2 cellular contexts compared by ENCODE assay signal in genomic region chr1:156746716-156747631, GRCh38.
A peak's percentile ranks its signal among the peaks of the same experiment; 100 is the strongest.
TF ChIP-seq lines count a peak whose summit lies in the region.

No MANE protein-coding gene starts in this region.

TF ChIP-seq in SK-N-SH treated with all-trans-retinoic acid at 6 μM for 48 hours, 23 proteins besides CTCF, POLR2A, EP300 and RAD21:
- peak; percentile 50; the same call in 1 of the 2 replicates for TF ChIP-seq PATZ1 (CRISPR knock-in tag; IDR thresholded peaks at IDR 0.05; ENCODE audit: borderline replicate concordance)
- no peak for TF ChIP-seq GLIS3 (CRISPR knock-in tag; IDR thresholded peaks at IDR 0.05)

TF ChIP-seq in K562, 482 proteins besides CTCF, POLR2A, EP300 and RAD21 (continues in another document):
- TF ChIP-seq ARID1B (IDR thresholded peaks at IDR 0.05) (0 out of 2 replicates have a peak, but pooled peaks have one; percentile 7), CAMTA2 (CRISPR knock-in tag; conservative IDR thresholded peaks at IDR 0.05) (no peak), XRCC5 (IDR thresholded peaks at IDR 0.05; ENCODE audit: low read depth, low read length) (no peak), ELF4 (CRISPR knock-in tag; IDR thresholded peaks at IDR 0.05) (no peak), STAG1 (CRISPR knock-in tag; IDR thresholded peaks at IDR 0.05; ENCODE audit: borderline replicate concordance) (no peak), MLX (CRISPR knock-in tag; conservative IDR thresholded peaks at IDR 0.05) (no peak), PRDM10 (IDR thresholded peaks at IDR 0.05; ENCODE audit: partially characterized antibody) (no peak), ZBTB1 (CRISPR knock-in tag; IDR thresholded peaks at IDR 0.05; ENCODE audit: borderline replicate concordance, low read depth) (no peak), ZNF175 (CRISPR knock-in tag; IDR thresholded peaks at IDR 0.05; ENCODE audit: low read depth) (no peak), POU5F1 (IDR thresholded peaks at IDR 0.05; ENCODE audit: borderline replicate concordance, low read depth, low read length, partially characterized antibody) (no peak), EZH2 (IDR thresholded peaks at IDR 0.05; ENCODE audit: borderline replicate concordance, low read depth, low read length) (no peak), NELFE (IDR thresholded peaks at IDR 0.05; ENCODE audit: insufficient read depth, insufficient read length) (no peak), ZBTB11 (CRISPR knock-in tag; IDR thresholded peaks at IDR 0.05) (peak in 1 of 3 experiments; percentile 46; a peak in 2 of 6 replicates), SNRNP70 (optimal IDR thresholded peaks at IDR 0.05; ENCODE audit: low read depth, low read length) (no peak), MBD2 (IDR thresholded peaks at IDR 0.05; ENCODE audit: borderline replicate concordance, low read depth) (peak; percentile 50; the same call in 1 of the 2 replicates), ETV1 (tag; conservative IDR thresholded peaks at IDR 0.05; ENCODE audit: low read depth) (no peak), ZFX (CRISPR knock-in tag; IDR thresholded peaks at IDR 0.05) (peak; percentile 44; the same call in 1 of the 2 replicates), NR2C2 (CRISPR knock-in tag; IDR thresholded peaks at IDR 0.05) (no peak), NR2C2 (tag; IDR thresholded peaks at IDR 0.05) (peak; percentile 81; the same call in 1 of the 2 replicates), HMG20A (CRISPR knock-in tag; conservative IDR thresholded peaks at IDR 0.05) (no peak), POLR2AphosphoS5 (IDR thresholded peaks at IDR 0.05; ENCODE audit: control insufficient read depth, insufficient read depth, low read depth, low read length) (peak; percentile 51; the same call in 1 of the 2 replicates), YY1 (IDR thresholded peaks at IDR 0.05; ENCODE audit: borderline replicate concordance in 1 of 3, control insufficient read depth in 1 of 3, extremely low read depth in 1 of 3, insufficient read depth in 3 of 3, insufficient read length in 1 of 3, insufficient replicate concordance in 2 of 3, low read depth in 1 of 3, low read length in 2 of 3) (peak; percentile 46 to 92 (median 83)), ZNF77 (CRISPR knock-in tag; IDR thresholded peaks at IDR 0.05) (no peak), ZNF655 (CRISPR knock-in tag; IDR thresholded peaks at IDR 0.05) (no peak), MEF2A (IDR thresholded peaks at IDR 0.05; ENCODE audit: control insufficient read depth, low read depth, low read length) (no peak), FOXA3 (CRISPR knock-in tag; conservative IDR thresholded peaks at IDR 0.05 in 1 of 2, IDR thresholded peaks at IDR 0.05 in 1 of 2) (no peak), IRF9 (tag; IDR thresholded peaks at IDR 0.05) (no peak), ERF (CRISPR knock-in tag; IDR thresholded peaks at IDR 0.05) (peak; percentile 43; the same call in 1 of the 2 replicates), ZNF316 (IDR thresholded peaks at IDR 0.05) (no peak), MTA2 (IDR thresholded peaks at IDR 0.05; ENCODE audit: low read depth) (no peak), HNRNPLL (IDR thresholded peaks at IDR 0.05; ENCODE audit: low read depth, low read length, poor library complexity, severe bottlenecking) (no peak), AFF1 (IDR thresholded peaks at IDR 0.05; ENCODE audit: low read depth in 1 of 2, partially characterized antibody in 2 of 2) (peak; percentile 38 to 77), CBFB (CRISPR knock-in tag; IDR thresholded peaks at IDR 0.05) (no peak), CUX1 (CRISPR knock-in tag; IDR thresholded peaks at IDR 0.05) (no peak), RBM22 (IDR thresholded peaks at IDR 0.05; ENCODE audit: low read depth, low read length, poor library complexity, severe bottlenecking) (peak; percentile 62), HMGN3 (IDR thresholded peaks at IDR 0.05; ENCODE audit: borderline replicate concordance, extremely low read depth, insufficient read length, low read depth, low read length) (peak; percentile 20), TAL1 (IDR thresholded peaks at IDR 0.05) (no peak), NFRKB (IDR thresholded peaks at IDR 0.05; ENCODE audit: low read depth) (peak; percentile 69; the same call in 1 of the 2 replicates), ZNF263 (CRISPR knock-in tag; IDR thresholded peaks at IDR 0.05; ENCODE audit: borderline replicate concordance) (0 out of 2 replicates have a peak, but pooled peaks have one; percentile 26), TCF7 (IDR thresholded peaks at IDR 0.05; ENCODE audit: borderline replicate concordance) (no peak), CHCHD3 (CRISPR knock-in tag; IDR thresholded peaks at IDR 0.05) (no peak), ZC3H8 (IDR thresholded peaks at IDR 0.05) (no peak), MAZ (CRISPR knock-in tag; conservative IDR thresholded peaks at IDR 0.05 in 1 of 2, IDR thresholded peaks at IDR 0.05 in 1 of 2) (peak in 1 of 2 experiments; percentile 58; a peak in 2 of 4 replicates)
